In the genomic region with DNA sequence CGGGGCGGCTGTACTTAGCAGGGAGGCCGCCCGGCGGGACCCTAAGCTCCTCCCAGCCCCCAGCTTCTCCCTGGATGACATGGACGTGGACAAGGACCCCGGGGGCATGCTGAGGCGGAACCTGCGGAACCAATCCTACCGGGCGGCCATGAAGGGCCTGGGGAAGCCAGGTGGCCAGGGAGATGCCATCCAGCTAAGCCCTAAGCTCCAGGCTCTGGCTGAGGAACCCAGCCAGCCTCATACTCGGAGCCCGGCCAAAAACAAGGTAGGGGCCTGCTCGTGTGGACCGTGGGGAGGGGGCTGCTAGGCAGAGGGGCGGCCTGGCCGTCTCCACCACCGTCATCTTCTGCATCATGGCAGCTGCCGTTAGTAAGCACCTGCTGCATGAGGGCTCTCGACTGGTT, we compare ENCODE assay signal across 22 cellular contexts. TPM values are rescaled to one million over a fixed set of nuclear protein-coding genes. Genes with fewer than 3 reads are reported as not detected.
"Had no signal": no experiment of that assay in that cellular context is flagged by ENCODE, and none has a peak within 500 bp of the region (broad histone marks: within the 10 kb centered on the region; RNA-seq: fewer than 3 reads in every experiment).

No MANE protein-coding gene starts in this region.

- H3K9me3 Mint-ChIP-seq: activated naive CD4-positive, alpha-beta T cell treated with anti-CD3 and anti-CD28 coated beads, Interleukin-2, amount 50 U/mL, for 72 hours; central memory CD8-positive, alpha-beta T cell; effector memory CD8-positive, alpha-beta T cell; naive B cell; stimulated activated naive CD8-positive, alpha-beta T cell treated with anti-CD3 and anti-CD28 coated beads, Interleukin-15, Interleukin-2, amounts not matched to agents 100 ng/mL and 50 ng/mL, for 24 hours had no signal

- H3K27me3 Mint-ChIP-seq: stimulated activated naive CD8-positive, alpha-beta T cell treated with anti-CD3 and anti-CD28 coated beads, Interleukin-15, Interleukin-2, amounts not matched to agents 100 ng/mL and 50 ng/mL, for 24 hours had no signal

- H3K36me3 Mint-ChIP-seq: activated naive CD4-positive, alpha-beta T cell treated with anti-CD3 and anti-CD28 coated beads, Interleukin-2, amount 50 U/mL, for 72 hours; naive B cell had no signal

- H3K4me1 Mint-ChIP-seq: central memory CD8-positive, alpha-beta T cell had no signal

- H3K4me3 Mint-ChIP-seq: activated CD8-positive, alpha-beta T cell treated with anti-CD3 and anti-CD28 coated beads, Interleukin-2, amount 10 ng/mL, durations not matched to agents 7 days and 5 days; central memory CD8-positive, alpha-beta T cell; effector memory CD8-positive, alpha-beta T cell; naive B cell; stimulated activated naive CD8-positive, alpha-beta T cell treated with anti-CD3 and anti-CD28 coated beads, Interleukin-15, Interleukin-2, amounts not matched to agents 100 ng/mL and 50 ng/mL, for 24 hours; T-helper 17 cell had no signal

- DNase-seq: activated CD4-positive, alpha-beta T cell treated with anti-CD3 and anti-CD28 coated beads, Interleukin-2, amount 50 U/mL, for 1 hour; activated CD8-positive, alpha-beta T cell treated with anti-CD3 and anti-CD28 coated beads, Interleukin-2, amount 10 ng/mL, durations not matched to agents 7 days and 5 days; brain microvascular endothelial cell; colonic mucosa; effector memory CD8-positive, alpha-beta T cell; naive B cell; occipital lobe; stimulated activated CD4-positive, alpha-beta T cell treated with anti-CD3 and anti-CD28 coated beads, Interleukin-12 subunit alpha, Interleukin-12 subunit beta, amount 100 ng/mL, for 4 hours; SW 1271; tibial artery had no signal

- FAIRE-seq: endothelial cell of umbilical vein, frontal cortex, islet of Langerhans, urothelium cell line had no signal

- H3K27ac Mint-ChIP-seq: activated CD8-positive, alpha-beta T cell treated with anti-CD3 and anti-CD28 coated beads, Interleukin-2, amount 10 ng/mL, durations not matched to agents 7 days and 5 days; activated naive CD4-positive, alpha-beta T cell treated with anti-CD3 and anti-CD28 coated beads, Interleukin-2, amount 50 U/mL, for 72 hours; effector memory CD8-positive, alpha-beta T cell; naive B cell; stimulated activated naive CD8-positive, alpha-beta T cell treated with anti-CD3 and anti-CD28 coated beads, Interleukin-15, Interleukin-2, amounts not matched to agents 100 ng/mL and 50 ng/mL, for 24 hours; T-helper 17 cell had no signal

- H3K27ac ChIP-seq: ascending aorta, brain microvascular endothelial cell, colonic mucosa, dorsolateral prefrontal cortex, tibial artery had no signal

- ATAC-seq: activated CD4-positive, CD25-positive, alpha-beta regulatory T cell treated with anti-CD3 and anti-CD28 coated beads, Interleukin-2, amount 50 U/mL, for 24 hours; activated CD8-positive, alpha-beta T cell treated with anti-CD3 and anti-CD28 coated beads, Interleukin-2, amount 10 ng/mL, durations not matched to agents 7 days and 5 days; activated naive CD4-positive, alpha-beta T cell treated with anti-CD3 and anti-CD28 coated beads, Interleukin-2, amount 50 U/mL, for 72 hours; effector memory CD8-positive, alpha-beta T cell; esophagus mucosa; T-helper 17 cell had no signal

RNA-seq across cellular contexts. Expression of a gene that starts 8.9 kb away (rescaled TPM):
- total RNA-seq: activated CD8-positive, alpha-beta T cell treated with anti-CD3 and anti-CD28 coated beads, Interleukin-2, amount 10 ng/mL, durations not matched to agents 7 days and 5 days; ascending aorta; frontal cortex had no signal
